In genomic region chr7:130996205-130996840, GRCh38 we compare ENCODE assay signal across 8 cellular contexts.
DNase-seq lines count a peak whose midpoint lies in the region; ATAC-seq and TF ChIP-seq lines count a peak whose summit lies in the region.

No MANE protein-coding gene starts in this region.

- no peaks in the 10 kb centered on the region for H3K27me3 ChIP-seq in PC-3 (ENCODE audit: low read length)
- no peaks in the 10 kb centered on the region for H3K27me3 ChIP-seq in effector memory CD4-positive, alpha-beta T cell (replicated peaks; ENCODE audit: control insufficient read depth, insufficient read depth, low read length, poor library complexity, severe bottlenecking)

- CTCF ChIA-PET in PC-3 (lab: Charles Lee), result interaction anchor here (1.2 kb wide), 1 partner anchor 14 kb away, joined by 9 read pairs; no protein-coding TSS in a partner anchor
- CTCF ChIA-PET in GM10248 (lab: Yijun Ruan, JAX), result interaction anchor here (0.9 to 4.7 kb wide), 8 partner anchors 8 to 99 kb away, joined by 3 to 33 read pairs (median 7); no protein-coding TSS in a partner anchor

- no peaks in the 10 kb centered on the region for H3F3A ChIP-seq in PC-3 (ENCODE audit: low read length, unreplicated experiment)

- peak overlapping the region; percentile 62 for H3K4me3 Mint-ChIP-seq in natural killer cell

- H3K9me3 Mint-ChIP-seq in natural killer cell, result no peaks in the 10 kb centered on the region

- no peaks in the 10 kb centered on the region for H3K27me3 Mint-ChIP-seq in natural killer cell (ENCODE audit: low read depth in 2 of 2)

- intact Hi-C loops in PC-3 (cut with micrococcal nuclease) (loop anchor here (2.0 to 5.0 kb wide), 3 partner anchors 46 to 94 kb away; no protein-coding TSS in a partner anchor), natural killer cell (cut with micrococcal nuclease) (no loop called here)

- no peaks in the 10 kb centered on the region for H3K36me3 ChIP-seq in PC-3 (ENCODE audit: low read depth, low read length)
- no peaks in the 10 kb centered on the region for H3K36me3 ChIP-seq in effector memory CD4-positive, alpha-beta T cell (ENCODE audit: control insufficient read depth, insufficient read depth, low read length)

- H3K4me1 Mint-ChIP-seq in natural killer cell, result peaks cover 60 to 61% of the 10 kb centered on the region in 2 donors

- H3K27ac Mint-ChIP-seq in natural killer cell, result peak overlapping the region; percentile 61 to 73

- ATAC-seq in PC-3 (peak; percentile 5; the same call in 1 of the 2 replicates), natural killer cell (no peak), GM18873 (IDR thresholded peaks at IDR 0.05; ENCODE audit: low FRiP score, unreplicated experiment) (no peak)

- H3K9me2 ChIP-seq in PC-3 (replicated peaks; ENCODE audit: low read length), result no peaks in the 10 kb centered on the region

- H3K4me1 ChIP-seq in PC-3 (ENCODE audit: insufficient read depth, low read length), result peaks cover 46% of the 10 kb centered on the region
- H3K4me1 ChIP-seq in effector memory CD4-positive, alpha-beta T cell (ENCODE audit: control insufficient read depth, insufficient read depth, low read length, poor library complexity, severe bottlenecking), result peaks cover 68% of the 10 kb centered on the region

- H3K9me3 ChIP-seq in PC-3 (ENCODE audit: low read length), result no peaks in the 10 kb centered on the region
- no peaks in the 10 kb centered on the region for H3K9me3 ChIP-seq in effector memory CD4-positive, alpha-beta T cell (ENCODE audit: control insufficient read depth, low read length)

- H3K27ac ChIP-seq in PC-3 (ENCODE audit: low read length), result peak overlapping the region; percentile 84
- peak overlapping the region; percentile 63 for H3K27ac ChIP-seq in effector memory CD4-positive, alpha-beta T cell (ENCODE audit: insufficient read depth, low read length, poor library complexity, severe bottlenecking)

- H3K36me3 Mint-ChIP-seq in natural killer cell, result no peaks in the 10 kb centered on the region

- H3K9ac ChIP-seq in PC-3 (ENCODE audit: low read length), result peak overlapping the region; percentile 54

- peak overlapping the region; percentile 75 for H3K4me2 ChIP-seq in PC-3 (ENCODE audit: low read length)

- TSS peak; percentile 30 for BruUV-seq in PC-3 (replicated peaks; lab: Mats Ljungman, UMichigan)

- no peak for DNase-seq in AG09309 (ENCODE audit: low read depth)
- DNase-seq in PC-3, result peak; percentile 20
- no peak for DNase-seq in effector memory CD4-positive, alpha-beta T cell
- no peak for DNase-seq in natural killer cell
- DNase-seq in germinal center (ENCODE audit: low spot score), result no peak
- DNase-seq in EL, result no peak
- DNase-seq in GM10248 (ENCODE audit: extremely low spot score), result no peak

- H3K79me2 ChIP-seq in PC-3 (ENCODE audit: low read length), result peaks cover 37% of the 10 kb centered on the region

- H2AFZ ChIP-seq in PC-3 (ENCODE audit: low read length), result 0 out of 2 replicates have a peak overlapping the region, but pooled peaks have one; percentile 17

- no peak overlapping the region for H3K4me3 ChIP-seq in AG09309 (ENCODE audit: control insufficient read depth, low read depth, low read length)
- peak overlapping the region; percentile 45; the same call in 1 of the 2 replicates for H3K4me3 ChIP-seq in PC-3 (ENCODE audit: low read length)
- peak overlapping the region; percentile 27 for H3K4me3 ChIP-seq in effector memory CD4-positive, alpha-beta T cell (ENCODE audit: insufficient read depth, low read depth, low read length, poor library complexity, severe bottlenecking)

- POLR2A ChIA-PET in PC-3 (lab: Charles Lee; ENCODE audit: unreplicated experiment) (interaction anchor here (0.6 kb wide), 1 partner anchor 58 kb away, joined by 4 read pairs; no protein-coding TSS in a partner anchor), GM10248 (lab: Yijun Ruan, JAX) (no interaction called here)

- no peaks in the 10 kb centered on the region for H4K20me1 ChIP-seq in PC-3 (ENCODE audit: low read length)

- peak; percentile 3 for TF ChIP-seq CTCF in AG09309 (IDR thresholded peaks at IDR 0.05; ENCODE audit: control insufficient read depth, insufficient read depth, low read depth, low read length, missing control alignments)
- TF ChIP-seq CTCF in PC-3 (conservative IDR thresholded peaks at IDR 0.05; ENCODE audit: low read depth, low read length), result peak; percentile 27; the same call in 1 of the 2 replicates
- no peak for TF ChIP-seq CTCF in natural killer cell (IDR thresholded peaks at IDR 0.05)
- no peak for TF ChIP-seq CTCF in GM10248 (IDR thresholded peaks at IDR 0.05; ENCODE audit: control extremely low read depth, extremely low read depth, low read depth, missing control alignments)

Comparison
In these comparisons a context has a peak if more than half of its experiments do, and no peak if none do; other contexts are left out.
1. CTCF ChIP-seq: peak in AG09309 (single experiment) and PC-3 (single experiment); none in natural killer cell (single experiment) and GM10248 (single experiment).